In the genomic region with DNA sequence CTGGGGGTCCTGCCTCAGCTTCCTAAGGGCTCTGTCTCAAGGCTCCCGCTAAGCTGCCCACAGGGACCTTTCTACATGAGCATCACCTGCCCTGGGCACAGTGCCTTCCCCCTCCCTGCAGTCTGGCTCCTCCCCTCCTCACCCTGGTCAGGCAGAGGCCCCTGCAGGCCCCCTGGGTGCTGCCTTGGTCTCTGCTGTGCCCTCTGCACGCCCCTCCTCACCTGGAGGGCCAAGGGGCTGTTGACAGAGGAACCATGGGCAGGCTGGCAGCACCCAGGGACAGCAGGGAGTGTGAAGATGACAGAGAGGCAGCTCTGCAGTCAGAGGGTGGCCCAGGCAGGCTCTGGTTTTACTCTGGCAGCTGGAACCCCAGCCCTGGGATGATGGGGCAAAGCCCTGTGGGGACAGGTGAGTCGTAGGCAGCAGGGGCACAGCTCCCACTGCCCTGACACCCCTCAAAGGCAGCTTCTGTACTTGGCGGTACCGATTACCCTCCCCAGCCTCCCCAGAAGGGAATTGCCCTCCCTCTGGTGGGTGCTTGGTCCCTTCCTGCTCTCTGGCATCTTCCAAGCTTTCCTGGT, we compare ENCODE assay signal across 1 cellular context.
TF ChIP-seq lines count a peak whose summit lies in the region.

No MANE protein-coding gene starts in this region.

TF ChIP-seq in H1, 55 proteins besides CTCF, POLR2A, EP300 and RAD21:
- TF ChIP-seq POLR2AphosphoS5 (IDR thresholded peaks at IDR 0.05; ENCODE audit: low read depth, low read length) (peak; percentile 45), HDAC6 (IDR thresholded peaks at IDR 0.05; ENCODE audit: low read depth, low read length) (no peak), KDM4A (IDR thresholded peaks at IDR 0.05; ENCODE audit: low read depth, low read length, severe bottlenecking) (no peak), CREB1 (IDR thresholded peaks at IDR 0.05) (no peak), YY1 (IDR thresholded peaks at IDR 0.05; ENCODE audit: low read depth, low read length) (no peak)
- TF ChIP-seq, protein P1, sequence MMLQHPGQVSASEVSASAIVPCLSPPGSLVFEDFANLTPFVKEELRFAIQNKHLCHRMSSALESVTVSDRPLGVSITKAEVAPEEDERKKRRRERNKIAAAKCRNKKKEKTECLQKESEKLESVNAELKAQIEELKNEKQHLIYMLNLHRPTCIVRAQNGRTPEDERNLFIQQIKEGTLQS (IDR thresholded peaks at IDR 0.05; ENCODE audit: insufficient read depth, low read depth, low read length): no peak
